ENCODE assay signal across 32 cellular contexts in the genomic region with DNA sequence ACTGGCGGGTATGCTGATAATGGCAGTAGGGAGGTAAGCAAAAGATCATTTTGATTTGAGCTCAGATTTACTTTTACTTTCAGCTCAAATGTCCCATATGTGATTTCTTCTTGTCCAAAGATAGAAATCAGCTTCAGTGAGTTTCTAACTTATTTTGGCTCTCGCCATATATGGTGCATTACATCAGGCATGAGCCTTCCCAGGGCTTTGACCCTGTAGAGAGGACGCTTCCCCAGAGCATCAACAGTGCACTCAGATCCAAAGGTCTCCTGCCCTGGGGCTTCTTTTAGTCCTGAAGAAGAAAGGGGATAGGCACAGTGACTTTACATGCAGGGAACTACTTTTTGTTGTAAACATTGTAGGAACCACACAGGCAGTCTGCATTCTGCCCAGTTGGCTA.
DNase-seq lines count a peak whose midpoint lies in the region; ATAC-seq and TF ChIP-seq lines count a peak whose summit lies in the region.
"Had no signal": no experiment of that assay in that cellular context is flagged by ENCODE, and none has a peak within 500 bp of the region (broad histone marks: within the 10 kb centered on the region; RNA-seq: fewer than 3 reads in every experiment).

No MANE protein-coding gene starts in this region.

- H3K27ac ChIP-seq in BLaER1: peak overlapping the region; percentile 25; the same call in 1 of the 2 replicates
- H3K27ac ChIP-seq in coronary artery: peak overlapping the region; percentile 77 to 93
- peak overlapping the region; percentile 56 for H3K27ac ChIP-seq in stomach smooth muscle (ENCODE audit: low read length)
- no peak overlapping the region for H3K27ac ChIP-seq in spleen
- H3K27ac ChIP-seq: brain microvascular endothelial cell, GM23248, lower lobe of right lung had no signal

- no peaks in the 10 kb centered on the region for H3K27me3 Mint-ChIP-seq in nephron (ENCODE audit: low read depth)
- H3K27me3 Mint-ChIP-seq: activated CD4-positive, alpha-beta memory T cell treated with anti-CD3 and anti-CD28 coated beads for 36 hours had no signal

- TF ChIP-seq POLR2A in spleen (IDR thresholded peaks at IDR 0.05): no peak

- no peak for ATAC-seq in HG02678 (IDR thresholded peaks at IDR 0.05; ENCODE audit: unreplicated experiment)
- ATAC-seq in HG03175 (IDR thresholded peaks at IDR 0.05; ENCODE audit: unreplicated experiment): no peak
- ATAC-seq: K562; lower lobe of right lung; naive thymus-derived CD8-positive, alpha-beta T cell; Panc1 had no signal

- no peaks in the 10 kb centered on the region for H4K20me1 ChIP-seq in BLaER1

- H3K36me3 ChIP-seq in BLaER1: peaks cover 25% of the 10 kb centered on the region
- peaks cover 35 to 41% of the 10 kb centered on the region in 2 donors for H3K36me3 ChIP-seq in stomach smooth muscle (ENCODE audit: control insufficient read depth in 2 of 2, insufficient read depth in 2 of 2, low read length in 2 of 2)
- peaks cover 0 to 2% (median 0%) of the 10 kb centered on the region in 6 donors for H3K36me3 ChIP-seq in spleen
- H3K36me3 ChIP-seq: adrenal gland, brain microvascular endothelial cell had no signal

- whole genome bisulfite sequencing in spleen, 5 donors: 82 to 93% (median 93%) methylated on average over 3 of the region's 3 CpGs

- H3K36me3 Mint-ChIP-seq in nephron (ENCODE audit: low read depth): peaks cover 1% of the 10 kb centered on the region
- H3K36me3 Mint-ChIP-seq: activated CD4-positive, alpha-beta memory T cell treated with anti-CD3 and anti-CD28 coated beads for 36 hours; CD4-positive, alpha-beta memory T cell; naive thymus-derived CD8-positive, alpha-beta T cell had no signal

- peaks cover 71% of the 10 kb centered on the region for H3K4me1 ChIP-seq in BLaER1
- H3K4me1 ChIP-seq in stomach smooth muscle (ENCODE audit: control insufficient read depth, insufficient read depth, low read length): peaks cover 89% of the 10 kb centered on the region
- H3K4me1 ChIP-seq in spleen: no peaks in the 10 kb centered on the region
- H3K4me1 ChIP-seq: adrenal gland, lower lobe of right lung had no signal

- no peaks in the 10 kb centered on the region for H3K27me3 ChIP-seq in BLaER1
- no peaks in the 10 kb centered on the region for H3K27me3 ChIP-seq in stomach smooth muscle (ENCODE audit: control insufficient read depth in 1 of 2, insufficient read depth in 2 of 2, low read length in 2 of 2)
- H3K27me3 ChIP-seq in spleen (replicated peaks in 1 of 7): no peaks in the 10 kb centered on the region
- H3K27me3 ChIP-seq: adrenal gland had no signal

- DNase-seq in coronary artery (ENCODE audit: low spot score) (no peak), NCI-H345 treated with DMSO at 0.1 percent for 48 hours (lab: John Stamatoyannopoulos, UW; ENCODE audit: unreplicated experiment) (no peak), spleen (no peak)
- DNase-seq: activated CD4-positive, alpha-beta memory T cell treated with anti-CD3 and anti-CD28 coated beads for 36 hours; activated CD4-positive, alpha-beta T cell treated with anti-CD3 and anti-CD28 coated beads for 1 hour; activated CD8-positive, alpha-beta memory T cell treated with anti-CD3 and anti-CD28 coated beads, Interleukin-2, amount 50 U/mL, for 4 hours; activated naive CD4-positive, alpha-beta T cell treated with anti-CD3 and anti-CD28 coated beads for 36 hours; adrenal gland; AML-193; brain microvascular endothelial cell; CD4-positive, alpha-beta memory T cell; GM23248; islet precursor cell; lower lobe of right lung; naive thymus-derived CD8-positive, alpha-beta T cell; NCI-H1048; NCI-H2107; NCI-H345; occipital lobe; SIG-M5; stimulated activated CD4-positive, alpha-beta T cell treated with anti-CD3 and anti-CD28 coated beads, Interleukin-12 subunit alpha, Interleukin-12 subunit beta, amount 100 ng/mL, for 4 hours; stimulated activated CD4-positive, alpha-beta T cell treated with anti-CD3 and anti-CD28 coated beads, Interleukin-4, amount 100 ng/mL, for 24 hours; substantia nigra had no signal

- no peaks in the 10 kb centered on the region for H3K9me3 ChIP-seq in BLaER1
- H3K9me3 ChIP-seq in stomach smooth muscle (ENCODE audit: control insufficient read depth in 2 of 2, low read length in 2 of 2): no peaks in the 10 kb centered on the region
- no peaks in the 10 kb centered on the region for H3K9me3 ChIP-seq in spleen
- H3K9me3 ChIP-seq: adrenal gland, lower lobe of right lung had no signal

- H3K4me3 Mint-ChIP-seq in nephron: no peak overlapping the region
- H3K4me3 Mint-ChIP-seq: activated CD4-positive, alpha-beta memory T cell treated with anti-CD3 and anti-CD28 coated beads for 36 hours; activated naive CD4-positive, alpha-beta T cell treated with anti-CD3 and anti-CD28 coated beads for 36 hours; activated T-helper 1 cell treated with anti-CD3 and anti-CD28 coated beads, Interleukin-12 subunit alpha, Interleukin-12 subunit beta, Interleukin-2, Interleukin-4 antibody, amounts not matched to agents 30 ng/mL and 10 ng/mL and 1 ng/mL, durations not matched to agents 14 hours and 24 hours and 36 hours; CD4-positive, alpha-beta memory T cell; naive thymus-derived CD8-positive, alpha-beta T cell; T-helper 2 cell treated with Interferon-gamma antibody and Interleukin-4, amounts not matched to agents 5 μg/mL and 100 μg/mL, for 36 hours had no signal

- H3K4me2 ChIP-seq in BLaER1: peak overlapping the region; percentile 89

- H3K9ac ChIP-seq in BLaER1: no peak overlapping the region; the same call in 1 of the 2 replicates
- peak overlapping the region; percentile 0 to 35 for H3K9ac ChIP-seq in stomach smooth muscle (ENCODE audit: low read length in 2 of 2)
- H3K9ac ChIP-seq: GM23248 had no signal

- H3K4me1 Mint-ChIP-seq in nephron: peaks cover 29% of the 10 kb centered on the region
- H3K4me1 Mint-ChIP-seq: CD4-positive, alpha-beta memory T cell; naive thymus-derived CD8-positive, alpha-beta T cell had no signal

- no peaks in the 10 kb centered on the region for H3K9me3 Mint-ChIP-seq in nephron
- H3K9me3 Mint-ChIP-seq: activated CD4-positive, alpha-beta memory T cell treated with anti-CD3 and anti-CD28 coated beads for 36 hours; activated naive CD4-positive, alpha-beta T cell treated with anti-CD3 and anti-CD28 coated beads for 36 hours; activated T-helper 1 cell treated with anti-CD3 and anti-CD28 coated beads, Interleukin-12 subunit alpha, Interleukin-12 subunit beta, Interleukin-2, Interleukin-4 antibody, amounts not matched to agents 30 ng/mL and 10 ng/mL and 1 ng/mL, durations not matched to agents 14 hours and 24 hours and 36 hours; CD4-positive, alpha-beta memory T cell; naive thymus-derived CD8-positive, alpha-beta T cell; T-helper 2 cell treated with Interferon-gamma antibody and Interleukin-4, amounts not matched to agents 5 μg/mL and 100 μg/mL, for 36 hours had no signal

- no peak for TF ChIP-seq CTCF in coronary artery (IDR thresholded peaks at IDR 0.05)
- no peak for TF ChIP-seq CTCF in nephron (IDR thresholded peaks at IDR 0.05; ENCODE audit: unreplicated experiment in 3 of 3)
- TF ChIP-seq CTCF in spleen (IDR thresholded peaks at IDR 0.05 in 8 of 11, conservative IDR thresholded peaks at IDR 0.05 in 3 of 11): no peak

- intact Hi-C loops in spleen (cut with DNase I; ENCODE audit: low total_unique reads): no loop called here

- no peak overlapping the region for H3K4me3 ChIP-seq in BLaER1
- no peak overlapping the region for H3K4me3 ChIP-seq in coronary artery
- H3K4me3 ChIP-seq in stomach smooth muscle (ENCODE audit: low read length in 2 of 2): no peak overlapping the region
- H3K4me3 ChIP-seq in spleen: no peak overlapping the region
- H3K4me3 ChIP-seq: adrenal gland, GM23248, K562, lower lobe of right lung had no signal

- H3K27ac Mint-ChIP-seq in nephron: peak overlapping the region; percentile 26 to 58 (median 49)
- H3K27ac Mint-ChIP-seq: activated CD4-positive, alpha-beta memory T cell treated with anti-CD3 and anti-CD28 coated beads for 36 hours; activated naive CD4-positive, alpha-beta T cell treated with anti-CD3 and anti-CD28 coated beads for 36 hours; activated T-helper 1 cell treated with anti-CD3 and anti-CD28 coated beads, Interleukin-12 subunit alpha, Interleukin-12 subunit beta, Interleukin-2, Interleukin-4 antibody, amounts not matched to agents 30 ng/mL and 10 ng/mL and 1 ng/mL, durations not matched to agents 14 hours and 24 hours and 36 hours; CD4-positive, alpha-beta memory T cell; naive thymus-derived CD8-positive, alpha-beta T cell; T-helper 2 cell treated with Interferon-gamma antibody and Interleukin-4, amounts not matched to agents 5 μg/mL and 100 μg/mL, for 36 hours had no signal

Comparison
In these comparisons a context has a peak if more than half of its experiments do, and no peak if none do; other contexts are left out.
1. H3K27ac ChIP-seq: peak in BLaER1 (single experiment), coronary artery (2 of 2) and stomach smooth muscle (single experiment); none in spleen (0 of 8).